In genomic region chr7:116692599-116693308, GRCh38 we compare ENCODE assay signal across 1 cellular context.
TF ChIP-seq lines count a peak whose summit lies in the region.

No MANE protein-coding gene starts in this region.

TF ChIP-seq in WTC11, 78 proteins besides CTCF, POLR2A, EP300 and RAD21 (continued from another document):
- TF ChIP-seq ZBTB43 (CRISPR knock-in tag; IDR thresholded peaks at IDR 0.05) (no peak), ZNF317 (CRISPR knock-in tag; IDR thresholded peaks at IDR 0.05; ENCODE audit: borderline replicate concordance, low read depth) (no peak), ATF1 (CRISPR knock-in tag; IDR thresholded peaks at IDR 0.05) (no peak)
- TF ChIP-seq, protein P1, sequence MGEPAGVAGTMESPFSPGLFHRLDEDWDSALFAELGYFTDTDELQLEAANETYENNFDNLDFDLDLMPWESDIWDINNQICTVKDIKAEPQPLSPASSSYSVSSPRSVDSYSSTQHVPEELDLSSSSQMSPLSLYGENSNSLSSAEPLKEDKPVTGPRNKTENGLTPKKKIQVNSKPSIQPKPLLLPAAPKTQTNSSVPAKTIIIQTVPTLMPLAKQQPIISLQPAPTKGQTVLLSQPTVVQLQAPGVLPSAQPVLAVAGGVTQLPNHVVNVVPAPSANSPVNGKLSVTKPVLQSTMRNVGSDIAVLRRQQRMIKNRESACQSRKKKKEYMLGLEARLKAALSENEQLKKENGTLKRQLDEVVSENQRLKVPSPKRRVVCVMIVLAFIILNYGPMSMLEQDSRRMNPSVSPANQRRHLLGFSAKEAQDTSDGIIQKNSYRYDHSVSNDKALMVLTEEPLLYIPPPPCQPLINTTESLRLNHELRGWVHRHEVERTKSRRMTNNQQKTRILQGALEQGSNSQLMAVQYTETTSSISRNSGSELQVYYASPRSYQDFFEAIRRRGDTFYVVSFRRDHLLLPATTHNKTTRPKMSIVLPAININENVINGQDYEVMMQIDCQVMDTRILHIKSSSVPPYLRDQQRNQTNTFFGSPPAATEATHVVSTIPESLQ (CRISPR knock-in tag; IDR thresholded peaks at IDR 0.05), result no peak
